In genomic region chr22:20957118-20957690, GRCh38 we compare ENCODE assay signal across 8 cellular contexts. TPM values are rescaled to one million over a fixed set of nuclear protein-coding genes. Genes with fewer than 3 reads are reported as not detected.
DNase-seq lines count a peak whose midpoint lies in the region; ATAC-seq, FAIRE-seq and TF ChIP-seq lines count a peak whose summit lies in the region.

No MANE protein-coding gene starts in this region.

- no peaks in the 10 kb centered on the region for H4K20me1 ChIP-seq in HepG2 (ENCODE audit: insufficient read depth, low read length)

- POLR2A ChIA-PET in HepG2 (lab: Yijun Ruan, JAX) = interaction anchor here (0.7 to 3.8 kb wide), 18 partner anchors 10 to 685 kb away, joined by 3 to 45 read pairs (median 4); partner anchors contain the start of genes CRKL, LZTR1, P2RX6 and SDF2L1

- H3K79me2 ChIP-seq in HepG2 (ENCODE audit: insufficient read depth, low read length) = peaks cover 50% of the 10 kb centered on the region

- peaks cover 17% of the 10 kb centered on the region for H3K36me3 Mint-ChIP-seq in activated CD4-positive, alpha-beta T cell treated with anti-CD3 and anti-CD28 coated beads, Interleukin-2, amount 10 ng/mL, durations not matched to agents 24 days and 14 days (ENCODE audit: low read depth)
- peaks cover 16% of the 10 kb centered on the region for H3K36me3 Mint-ChIP-seq in brain

- FAIRE-seq in HepG2 (lab: Jason Lieb, UNC) = no peak

- TF ChIP-seq EP300 in HepG2 (IDR thresholded peaks at IDR 0.05; ENCODE audit: low read depth in 2 of 2, low read length in 2 of 2) = no peak
- TF ChIP-seq EP300 in HepG2 (CRISPR knock-in tag; IDR thresholded peaks at IDR 0.05; ENCODE audit: borderline replicate concordance) = no peak

- intact Hi-C loops in activated CD4-positive, alpha-beta T cell treated with anti-CD3 and anti-CD28 coated beads, Interleukin-2, amount 10 ng/mL, durations not matched to agents 24 days and 14 days (cut with micrococcal nuclease) = no loop called here
- intact Hi-C loops in HepG2 (cut with micrococcal nuclease; ENCODE audit: unreplicated experiment) (loop anchor here (10.0 kb wide), 1 partner anchor 182 kb away; the partner anchor contains the start of gene SERPIND1), tibial artery (cut with DNase I; ENCODE audit: low total_unique reads) (no loop called here)

- H3K4me2 ChIP-seq in HepG2 (ENCODE audit: low read depth, low read length) = peak overlapping the region; percentile 94

- no peaks in the 10 kb centered on the region for H3K9me3 Mint-ChIP-seq in activated CD4-positive, alpha-beta T cell treated with anti-CD3 and anti-CD28 coated beads, Interleukin-2, amount 10 ng/mL, durations not matched to agents 24 days and 14 days
- H3K9me3 Mint-ChIP-seq in brain = peaks cover 0 to 3% (median 0%) of the 10 kb centered on the region in 5 experiments

- WGBS in HepG2 (ENCODE audit: low lambda C conversion rate) = no CpG with 5 or more reads among the region's 57 CpGs

- peak overlapping the region; percentile 85 for H3K9ac ChIP-seq in HepG2 (ENCODE audit: insufficient read depth, low read depth, low read length)

- ATAC-seq in HepG2 (peak; percentile 61), HG03025 (IDR thresholded peaks at IDR 0.05; ENCODE audit: low FRiP score, unreplicated experiment) (no peak)

- H3K27me3 ChIP-seq in HepG2 (ENCODE audit: control insufficient read depth in 1 of 2, insufficient read depth in 2 of 2, low read length in 2 of 2) (no peaks in the 10 kb centered on the region; a peak in 1 of 5 replicates), tibial artery (peaks cover 0 to 10% of the 10 kb centered on the region in 2 donors)

- TSS peak; percentile 43 for BruUV-seq in HepG2 (replicated peaks; lab: Mats Ljungman, UMichigan)

- TF ChIP-seq RAD21 in HepG2 (CRISPR knock-in tag; IDR thresholded peaks at IDR 0.05) = peak; percentile 22; the same call in 1 of the 2 replicates

- CTCF ChIA-PET in HepG2 (lab: Yijun Ruan, JAX; ENCODE audit: low intra/inter-chr PET ratio, low total read pairs) = no interaction called here

- in situ Hi-C loops in HepG2 (cut with HindIII; ENCODE audit: extremely low pct_ligation_motif_present, low pct_unique_long_range_greater_than_20kb) = no loop called here

- peaks cover 0 to 1% of the 10 kb centered on the region in 2 experiments; a peak in 1 of 5 replicates for H3K36me3 ChIP-seq in HepG2 (replicated peaks in 1 of 2; ENCODE audit: control insufficient read depth in 1 of 2, insufficient read depth in 2 of 2, low read length in 2 of 2)
- peaks cover 2 to 17% (median 16%) of the 10 kb centered on the region in 3 donors for H3K36me3 ChIP-seq in tibial artery

- no peak for TF ChIP-seq CTCF in brain (conservative IDR thresholded peaks at IDR 0.05)
- peak; percentile 19; the same call in 1 of the 2 replicates for TF ChIP-seq CTCF in HepG2 (CRISPR knock-in tag; IDR thresholded peaks at IDR 0.05)
- TF ChIP-seq CTCF in tibial artery (IDR thresholded peaks at IDR 0.05) = no peak

- peaks cover 62% of the 10 kb centered on the region for H3K4me1 ChIP-seq in HepG2 (ENCODE audit: insufficient read depth, low read length)
- peaks cover 0 to 23% (median 18%) of the 10 kb centered on the region in 4 donors for H3K4me1 ChIP-seq in tibial artery

- peak overlapping the region; percentile 56 for H3K27ac ChIP-seq in HepG2 (ENCODE audit: extremely low read length, insufficient read depth, low read length)
- H3K27ac ChIP-seq in tibial artery = peak overlapping the region in 1 of 2 donors; percentile 17

- H3K4me3 ChIP-seq in HepG2 (replicated peaks in 1 of 3; ENCODE audit: insufficient read depth in 1 of 3, low read depth in 2 of 3, low read length in 3 of 3) (peak overlapping the region; percentile 87 to 97 (median 95)), tibial artery (peak overlapping the region; percentile 53 to 64)

- H3K4me1 Mint-ChIP-seq in activated CD4-positive, alpha-beta T cell treated with anti-CD3 and anti-CD28 coated beads, Interleukin-2, amount 10 ng/mL, durations not matched to agents 24 days and 14 days = peaks cover 12% of the 10 kb centered on the region
- H3K4me1 Mint-ChIP-seq in brain = peaks cover 14% of the 10 kb centered on the region

- no peak for TF ChIP-seq POLR2A in HepG2 (IDR thresholded peaks at IDR 0.05; ENCODE audit: insufficient read depth in 1 of 2, low read depth in 2 of 2, low read length in 2 of 2)

- peak overlapping the region; percentile 65 for H3K4me3 Mint-ChIP-seq in activated CD4-positive, alpha-beta T cell treated with anti-CD3 and anti-CD28 coated beads, Interleukin-2, amount 10 ng/mL, durations not matched to agents 24 days and 14 days
- H3K4me3 Mint-ChIP-seq in brain = peak overlapping the region in 4 of 5 experiments; percentile 28 to 73 (median 69)

- peaks cover 23% of the 10 kb centered on the region for H3K27me3 Mint-ChIP-seq in activated CD4-positive, alpha-beta T cell treated with anti-CD3 and anti-CD28 coated beads, Interleukin-2, amount 10 ng/mL, durations not matched to agents 24 days and 14 days
- peaks cover 45% of the 10 kb centered on the region for H3K27me3 Mint-ChIP-seq in brain

- H3K9me3 ChIP-seq in HepG2 (ENCODE audit: low read length) = no peaks in the 10 kb centered on the region
- H3K9me3 ChIP-seq in tibial artery = no peaks in the 10 kb centered on the region

- H2AFZ ChIP-seq in HepG2 (ENCODE audit: low read length) = no peak overlapping the region

- DNase-seq in activated CD4-positive, alpha-beta T cell treated with anti-CD3 and anti-CD28 coated beads, Interleukin-2, amount 10 ng/mL, durations not matched to agents 24 days and 14 days = no peak
- DNase-seq in activated CD4-positive, alpha-beta T cell treated with anti-CD3 and anti-CD28 coated beads for 48 hours = no peak
- DNase-seq in HepG2 (ENCODE audit: low spot score) = no peak
- DNase-seq in tibial artery = no peak
- no peak for DNase-seq in HuH-7.5 (ENCODE audit: low spot score)
- DNase-seq in NCI-H1694 (lab: John Stamatoyannopoulos, UW) = no peak

- no peak overlapping the region for H3K27ac Mint-ChIP-seq in activated CD4-positive, alpha-beta T cell treated with anti-CD3 and anti-CD28 coated beads, Interleukin-2, amount 10 ng/mL, durations not matched to agents 24 days and 14 days
- H3K27ac Mint-ChIP-seq in brain = no peak overlapping the region

RNA-seq across cellular contexts. Expression of gene AIFM3, which starts 9.9 kb away (rescaled TPM):
- 0.37 TPM in 1 of 2 replicates, not detected in the other for total RNA-seq in activated CD4-positive, alpha-beta T cell treated with anti-CD3 and anti-CD28 coated beads, Interleukin-2, amount 10 ng/mL, durations not matched to agents 24 days and 14 days
- polyA plus RNA-seq in brain (ENCODE audit: insufficient read depth, low read depth, low replicate concordance) (33.8 TPM), HepG2 (2011; rRNA removed) (9.0 and 12.0 TPM in 2 replicates)
- 11.0 and 15.3 TPM in 2 replicates for total RNA-seq in HepG2 (2016; rRNA removed; fragmentation: Illumina TruSeq; extraction: Trizol)
- 11.0 and 11.3 TPM in 2 replicates for total RNA-seq in HepG2 (2016; cell fraction: cytosol; rRNA removed; fragmentation: Illumina TruSeq; extraction: Trizol; ENCODE audit: low read depth)
- total RNA-seq in HepG2 (2016; cell fraction: insoluble cytoplasmic fraction; rRNA removed; fragmentation: Illumina TruSeq; extraction: Trizol) = 8.7 and 17.7 TPM in 2 replicates
- 18.9 and 20.5 TPM in 2 replicates for total RNA-seq in HepG2 (2016; cell fraction: membrane; rRNA removed; fragmentation: Illumina TruSeq; extraction: Trizol)
- total RNA-seq in HepG2 (2016; cell fraction: nucleus; rRNA removed; fragmentation: Illumina TruSeq; extraction: Trizol) = 17.3 and 19.2 TPM in 2 replicates
- 9.9 and 12.9 TPM in 2 replicates for polyA plus RNA-seq in HepG2 (2011; cell fraction: cytosol; rRNA removed)
- 124 and 135 TPM in 2 replicates for polyA plus RNA-seq in HepG2 (2011; cell fraction: nucleus; rRNA removed)
- polyA plus RNA-seq in HepG2 (2012) = 9.3 and 10.2 TPM in 2 replicates
- 9.8 and 11.5 TPM in 2 replicates for polyA plus RNA-seq in HepG2 (2016; cell fraction: cytosol; fragmentation: Illumina TruSeq; extraction: Trizol; ENCODE audit: low read depth)
- 8.2 and 11.1 TPM in 2 replicates for polyA plus RNA-seq in HepG2 (2016; cell fraction: insoluble cytoplasmic fraction; fragmentation: Illumina TruSeq; extraction: Trizol; ENCODE audit: low read depth)
- polyA plus RNA-seq in HepG2 (2016; cell fraction: membrane; fragmentation: Illumina TruSeq; extraction: Trizol; ENCODE audit: low read depth) = 16.8 and 17.1 TPM in 2 replicates
- polyA plus RNA-seq in HepG2 (2016; cell fraction: nucleus; fragmentation: Illumina TruSeq; extraction: Trizol; ENCODE audit: insufficient read depth, low read depth) = 45.0 and 47.7 TPM in 2 replicates
- 0.07 and 13.9 TPM in 2 replicates for polyA minus RNA-seq in HepG2 (2011; rRNA and poly(A)+ RNA removed; ENCODE audit: low replicate concordance)
- polyA minus RNA-seq in HepG2 (2011; cell fraction: cytosol; rRNA and poly(A)+ RNA removed) = 6.5 and 6.6 TPM in 2 replicates
- 18.9 and 19.3 TPM in 2 replicates for polyA minus RNA-seq in HepG2 (2011; cell fraction: nucleus; rRNA and poly(A)+ RNA removed)

RNA-seq across cellular contexts. Expression of gene LZTR1, which starts 24.9 kb away (rescaled TPM):
- total RNA-seq in activated CD4-positive, alpha-beta T cell treated with anti-CD3 and anti-CD28 coated beads, Interleukin-2, amount 10 ng/mL, durations not matched to agents 24 days and 14 days = 69.9 and 76.4 TPM in 2 replicates
- polyA plus RNA-seq in brain (ENCODE audit: insufficient read depth, low read depth, low replicate concordance) (25.4 TPM), HepG2 (2011; rRNA removed) (21.8 and 36.0 TPM in 2 replicates)
- 12.0 and 22.4 TPM in 2 replicates for total RNA-seq in HepG2 (2016; rRNA removed; fragmentation: Illumina TruSeq; extraction: Trizol)
- 6.7 and 7.2 TPM in 2 replicates for total RNA-seq in HepG2 (2016; cell fraction: cytosol; rRNA removed; fragmentation: Illumina TruSeq; extraction: Trizol; ENCODE audit: low read depth)
- 11.0 and 24.0 TPM in 2 replicates for total RNA-seq in HepG2 (2016; cell fraction: insoluble cytoplasmic fraction; rRNA removed; fragmentation: Illumina TruSeq; extraction: Trizol)
- total RNA-seq in HepG2 (2016; cell fraction: membrane; rRNA removed; fragmentation: Illumina TruSeq; extraction: Trizol) = 7.2 and 7.5 TPM in 2 replicates
- 24.0 and 31.5 TPM in 2 replicates for total RNA-seq in HepG2 (2016; cell fraction: nucleus; rRNA removed; fragmentation: Illumina TruSeq; extraction: Trizol)
- polyA plus RNA-seq in HepG2 (2011; cell fraction: cytosol; rRNA removed) = 7.8 and 11.5 TPM in 2 replicates
- polyA plus RNA-seq in HepG2 (2011; cell fraction: nucleus; rRNA removed) = 218 and 255 TPM in 2 replicates
- 16.0 and 20.8 TPM in 2 replicates for polyA plus RNA-seq in HepG2 (2012)
- 1.7 and 1.9 TPM in 2 replicates for polyA plus RNA-seq in HepG2 (2016; cell fraction: cytosol; fragmentation: Illumina TruSeq; extraction: Trizol; ENCODE audit: low read depth)
- 10.7 and 13.3 TPM in 2 replicates for polyA plus RNA-seq in HepG2 (2016; cell fraction: insoluble cytoplasmic fraction; fragmentation: Illumina TruSeq; extraction: Trizol; ENCODE audit: low read depth)
- polyA plus RNA-seq in HepG2 (2016; cell fraction: membrane; fragmentation: Illumina TruSeq; extraction: Trizol; ENCODE audit: low read depth) = 3.5 and 4.4 TPM in 2 replicates
- 85.8 and 92.2 TPM in 2 replicates for polyA plus RNA-seq in HepG2 (2016; cell fraction: nucleus; fragmentation: Illumina TruSeq; extraction: Trizol; ENCODE audit: insufficient read depth, low read depth)
- 28.9 and 51.0 TPM in 2 replicates for polyA minus RNA-seq in HepG2 (2011; rRNA and poly(A)+ RNA removed; ENCODE audit: low replicate concordance)
- 12.1 and 13.7 TPM in 2 replicates for polyA minus RNA-seq in HepG2 (2011; cell fraction: cytosol; rRNA and poly(A)+ RNA removed)
- 71.7 and 79.9 TPM in 2 replicates for polyA minus RNA-seq in HepG2 (2011; cell fraction: nucleus; rRNA and poly(A)+ RNA removed)

RNA-seq across cellular contexts. Expression of gene CRKL, which starts 40.0 kb away (rescaled TPM):
- 81.4 and 82.4 TPM in 2 replicates for total RNA-seq in activated CD4-positive, alpha-beta T cell treated with anti-CD3 and anti-CD28 coated beads, Interleukin-2, amount 10 ng/mL, durations not matched to agents 24 days and 14 days
- polyA plus RNA-seq in brain (ENCODE audit: insufficient read depth, low read depth, low replicate concordance) (39.0 TPM), HepG2 (2011; rRNA removed) (35.0 and 37.4 TPM in 2 replicates)
- 60.6 and 75.5 TPM in 2 replicates for total RNA-seq in HepG2 (2016; rRNA removed; fragmentation: Illumina TruSeq; extraction: Trizol)
- 31.3 and 33.5 TPM in 2 replicates for total RNA-seq in HepG2 (2016; cell fraction: cytosol; rRNA removed; fragmentation: Illumina TruSeq; extraction: Trizol; ENCODE audit: low read depth)
- 61.8 and 67.5 TPM in 2 replicates for total RNA-seq in HepG2 (2016; cell fraction: insoluble cytoplasmic fraction; rRNA removed; fragmentation: Illumina TruSeq; extraction: Trizol)
- 27.3 and 27.5 TPM in 2 replicates for total RNA-seq in HepG2 (2016; cell fraction: membrane; rRNA removed; fragmentation: Illumina TruSeq; extraction: Trizol)
- 33.6 and 40.5 TPM in 2 replicates for total RNA-seq in HepG2 (2016; cell fraction: nucleus; rRNA removed; fragmentation: Illumina TruSeq; extraction: Trizol)
- 27.9 and 33.2 TPM in 2 replicates for polyA plus RNA-seq in HepG2 (2011; cell fraction: cytosol; rRNA removed)
- polyA plus RNA-seq in HepG2 (2011; cell fraction: nucleus; rRNA removed) = 28.4 and 33.0 TPM in 2 replicates
- 35.2 and 35.3 TPM in 2 replicates for polyA plus RNA-seq in HepG2 (2012)
- 1.8 and 2.0 TPM in 2 replicates for polyA plus RNA-seq in HepG2 (2016; cell fraction: cytosol; fragmentation: Illumina TruSeq; extraction: Trizol; ENCODE audit: low read depth)
- polyA plus RNA-seq in HepG2 (2016; cell fraction: insoluble cytoplasmic fraction; fragmentation: Illumina TruSeq; extraction: Trizol; ENCODE audit: low read depth) = 51.7 and 54.5 TPM in 2 replicates
- polyA plus RNA-seq in HepG2 (2016; cell fraction: membrane; fragmentation: Illumina TruSeq; extraction: Trizol; ENCODE audit: low read depth) = 8.2 and 8.3 TPM in 2 replicates
- polyA plus RNA-seq in HepG2 (2016; cell fraction: nucleus; fragmentation: Illumina TruSeq; extraction: Trizol; ENCODE audit: insufficient read depth, low read depth) = 43.1 and 45.5 TPM in 2 replicates
- polyA minus RNA-seq in HepG2 (2011; rRNA and poly(A)+ RNA removed; ENCODE audit: low replicate concordance) = 24.4 and 79.1 TPM in 2 replicates
- polyA minus RNA-seq in HepG2 (2011; cell fraction: cytosol; rRNA and poly(A)+ RNA removed) = 48.4 and 52.7 TPM in 2 replicates
- 20.6 and 30.0 TPM in 2 replicates for polyA minus RNA-seq in HepG2 (2011; cell fraction: nucleus; rRNA and poly(A)+ RNA removed)

RNA-seq across cellular contexts. Expression of gene THAP7, which starts 44.7 kb away (rescaled TPM):
- total RNA-seq in activated CD4-positive, alpha-beta T cell treated with anti-CD3 and anti-CD28 coated beads, Interleukin-2, amount 10 ng/mL, durations not matched to agents 24 days and 14 days = 30.3 and 31.5 TPM in 2 replicates
- polyA plus RNA-seq in brain (ENCODE audit: insufficient read depth, low read depth, low replicate concordance) = 57.9 TPM
- 20.4 and 25.5 TPM in 2 replicates for total RNA-seq in HepG2 (2016; rRNA removed; fragmentation: Illumina TruSeq; extraction: Trizol)
- 10.9 and 13.4 TPM in 2 replicates for total RNA-seq in HepG2 (2016; cell fraction: cytosol; rRNA removed; fragmentation: Illumina TruSeq; extraction: Trizol; ENCODE audit: low read depth)
- total RNA-seq in HepG2 (2016; cell fraction: insoluble cytoplasmic fraction; rRNA removed; fragmentation: Illumina TruSeq; extraction: Trizol) = 22.1 and 23.8 TPM in 2 replicates
- total RNA-seq in HepG2 (2016; cell fraction: membrane; rRNA removed; fragmentation: Illumina TruSeq; extraction: Trizol) = 19.2 and 23.3 TPM in 2 replicates
- 18.4 and 19.1 TPM in 2 replicates for total RNA-seq in HepG2 (2016; cell fraction: nucleus; rRNA removed; fragmentation: Illumina TruSeq; extraction: Trizol)
- 13.0 and 16.4 TPM in 2 replicates for polyA plus RNA-seq in HepG2 (2011; rRNA removed)
- 11.4 and 17.5 TPM in 2 replicates for polyA plus RNA-seq in HepG2 (2011; cell fraction: cytosol; rRNA removed)
- 53.1 and 55.7 TPM in 2 replicates for polyA plus RNA-seq in HepG2 (2011; cell fraction: nucleus; rRNA removed)
- 7.6 and 9.2 TPM in 2 replicates for polyA plus RNA-seq in HepG2 (2012)
- polyA plus RNA-seq in HepG2 (2016; cell fraction: cytosol; fragmentation: Illumina TruSeq; extraction: Trizol; ENCODE audit: low read depth) = 11.6 and 14.4 TPM in 2 replicates
- polyA plus RNA-seq in HepG2 (2016; cell fraction: insoluble cytoplasmic fraction; fragmentation: Illumina TruSeq; extraction: Trizol; ENCODE audit: low read depth) = 22.2 and 26.6 TPM in 2 replicates
- 17.6 and 24.0 TPM in 2 replicates for polyA plus RNA-seq in HepG2 (2016; cell fraction: membrane; fragmentation: Illumina TruSeq; extraction: Trizol; ENCODE audit: low read depth)
- 42.7 and 46.0 TPM in 2 replicates for polyA plus RNA-seq in HepG2 (2016; cell fraction: nucleus; fragmentation: Illumina TruSeq; extraction: Trizol; ENCODE audit: insufficient read depth, low read depth)
- polyA minus RNA-seq in HepG2 (2011; rRNA and poly(A)+ RNA removed; ENCODE audit: low replicate concordance) = 19.9 and 30.3 TPM in 2 replicates
- polyA minus RNA-seq in HepG2 (2011; cell fraction: cytosol; rRNA and poly(A)+ RNA removed) = 6.9 and 7.9 TPM in 2 replicates
- 34.2 and 38.9 TPM in 2 replicates for polyA minus RNA-seq in HepG2 (2011; cell fraction: nucleus; rRNA and poly(A)+ RNA removed)

RNA-seq across cellular contexts. Expression of gene P2RX6, which starts 57.8 kb away (rescaled TPM):
- not detected in 2 replicates for total RNA-seq in activated CD4-positive, alpha-beta T cell treated with anti-CD3 and anti-CD28 coated beads, Interleukin-2, amount 10 ng/mL, durations not matched to agents 24 days and 14 days
- polyA plus RNA-seq in brain (ENCODE audit: insufficient read depth, low read depth, low replicate concordance) (3.5 TPM), HepG2 (2011; rRNA removed) (0.12 and 0.20 TPM in 2 replicates)
- 0.04 TPM in 1 of 2 replicates, not detected in the other for total RNA-seq in HepG2 (2016; rRNA removed; fragmentation: Illumina TruSeq; extraction: Trizol)
- total RNA-seq in HepG2 (2016; cell fraction: cytosol; rRNA removed; fragmentation: Illumina TruSeq; extraction: Trizol; ENCODE audit: low read depth) = not detected in 2 replicates
- not detected in 2 replicates for total RNA-seq in HepG2 (2016; cell fraction: insoluble cytoplasmic fraction; rRNA removed; fragmentation: Illumina TruSeq; extraction: Trizol)
- not detected in 2 replicates for total RNA-seq in HepG2 (2016; cell fraction: membrane; rRNA removed; fragmentation: Illumina TruSeq; extraction: Trizol)
- not detected in 2 replicates for total RNA-seq in HepG2 (2016; cell fraction: nucleus; rRNA removed; fragmentation: Illumina TruSeq; extraction: Trizol)
- polyA plus RNA-seq in HepG2 (2011; cell fraction: cytosol; rRNA removed) = 0.06 and 0.19 TPM in 2 replicates
- 0.66 and 1.2 TPM in 2 replicates for polyA plus RNA-seq in HepG2 (2011; cell fraction: nucleus; rRNA removed)
- polyA plus RNA-seq in HepG2 (2012) = 0.07 and 0.25 TPM in 2 replicates
- polyA plus RNA-seq in HepG2 (2016; cell fraction: cytosol; fragmentation: Illumina TruSeq; extraction: Trizol; ENCODE audit: low read depth) = not detected in 2 replicates
- not detected in 2 replicates for polyA plus RNA-seq in HepG2 (2016; cell fraction: insoluble cytoplasmic fraction; fragmentation: Illumina TruSeq; extraction: Trizol; ENCODE audit: low read depth)
- polyA plus RNA-seq in HepG2 (2016; cell fraction: membrane; fragmentation: Illumina TruSeq; extraction: Trizol; ENCODE audit: low read depth) = not detected in 2 replicates
- not detected in 2 replicates for polyA plus RNA-seq in HepG2 (2016; cell fraction: nucleus; fragmentation: Illumina TruSeq; extraction: Trizol; ENCODE audit: insufficient read depth, low read depth)
- polyA minus RNA-seq in HepG2 (2011; rRNA and poly(A)+ RNA removed; ENCODE audit: low replicate concordance) = 0.46 and 5.4 TPM in 2 replicates
- not detected in 2 replicates for polyA minus RNA-seq in HepG2 (2011; cell fraction: cytosol; rRNA and poly(A)+ RNA removed)
- 0.50 TPM in 1 of 2 replicates, not detected in the other for polyA minus RNA-seq in HepG2 (2011; cell fraction: nucleus; rRNA and poly(A)+ RNA removed)
